22 cellular contexts compared by ENCODE assay signal in the genomic region with DNA sequence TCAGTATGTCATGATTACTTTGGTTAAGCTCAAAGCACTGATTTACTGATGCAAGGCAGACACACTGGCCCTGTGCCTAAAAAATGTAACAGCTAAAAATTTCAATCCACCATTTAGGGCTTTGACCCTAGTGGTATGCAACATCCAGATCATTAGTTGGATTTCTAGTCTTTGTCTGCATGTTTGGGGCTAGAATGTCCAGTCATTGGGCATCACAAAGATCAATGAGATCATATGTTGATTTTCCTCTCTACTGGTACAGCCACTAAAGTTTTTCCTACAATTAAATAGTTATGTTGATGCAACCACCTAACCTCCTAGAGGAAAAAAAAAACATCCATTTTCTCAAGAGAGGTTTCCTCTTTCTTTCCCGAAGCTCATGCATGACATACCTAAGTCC. TPM values are rescaled to one million over a fixed set of nuclear protein-coding genes. Genes with fewer than 3 reads are reported as not detected.
DNase-seq lines count a peak whose midpoint lies in the region; ATAC-seq and TF ChIP-seq lines count a peak whose summit lies in the region.
"Had no signal": no experiment of that assay in that cellular context is flagged by ENCODE, and none has a peak within 500 bp of the region (broad histone marks: within the 10 kb centered on the region; RNA-seq: fewer than 3 reads in every experiment).

No MANE protein-coding gene starts in this region.

- POLR2A ChIA-PET in SK-N-SH (lab: Yijun Ruan, JAX), result no interaction called here

- no peak overlapping the region for H2AFZ ChIP-seq in SK-N-SH (ENCODE audit: low read depth)

- TF ChIP-seq CTCF in SK-N-SH (IDR thresholded peaks at IDR 0.05), result no peak

- H3K27ac ChIP-seq in SK-N-SH (ENCODE audit: low read depth in 2 of 2, low read length in 1 of 2), result no peak overlapping the region
- H3K27ac ChIP-seq: 22Rv1, RWPE1 had no signal

- intact Hi-C loops in sciatic nerve (cut with DNase I), result no loop called here

- 42% methylated on average over 1 of the region's 1 CpG for WGBS in SK-N-SH (ENCODE audit: low lambda C conversion rate)

- no peak for TF ChIP-seq EP300 in SK-N-SH (IDR thresholded peaks at IDR 0.05; ENCODE audit: borderline replicate concordance in 1 of 2, low read depth in 1 of 2, low read length in 1 of 2)

- H4K20me1 ChIP-seq in SK-N-SH (ENCODE audit: insufficient read depth), result no peaks in the 10 kb centered on the region

- DNase-seq in SK-N-SH (no peak), fibroblast of peridontal ligament (ENCODE audit: extremely low read depth) (peak; percentile 63), sciatic nerve (ENCODE audit: low spot score) (no peak), DMS79 treated with DMSO at 0.1 percent for 48 hours (lab: John Stamatoyannopoulos, UW) (no peak), NCI-H2029 (lab: John Stamatoyannopoulos, UW) (no peak), SHP77 (lab: John Stamatoyannopoulos, UW) (no peak), T1000 (lab: John Stamatoyannopoulos, UW) (no peak)
- DNase-seq: BE2C, Calu3, HCEC 1CT, KG1, MG63, NCI-H1105 treated with DMSO at 0.1 percent for 48 hours, NCI-H146, NCI-H1930, NCI-H2227 treated with DMSO at 0.1 percent for 48 hours, NCI-H526 treated with DMSO at 0.1 percent for 48 hours, SHP77 treated with DMSO at 0.1 percent for 48 hours had no signal

- no peaks in the 10 kb centered on the region for H3K9me2 ChIP-seq in SK-N-SH

- no peaks in the 10 kb centered on the region for H3K79me2 ChIP-seq in SK-N-SH (ENCODE audit: insufficient read depth)

- H3K27me3 ChIP-seq in SK-N-SH (ENCODE audit: insufficient read depth), result no peaks in the 10 kb centered on the region; the same call in 1 of the 2 replicates
- H3K27me3 ChIP-seq: BE2C, MG63 had no signal

- no peak overlapping the region for H3K9ac ChIP-seq in SK-N-SH

- H3K36me3 ChIP-seq in SK-N-SH (replicated peaks in 1 of 2; ENCODE audit: control insufficient read depth in 1 of 2, insufficient read depth in 2 of 2, low read length in 1 of 2), result no peaks in the 10 kb centered on the region
- H3K36me3 ChIP-seq: BE2C, MG63 had no signal

- no peak for TF ChIP-seq RAD21 in SK-N-SH (IDR thresholded peaks at IDR 0.05; ENCODE audit: low read length)

- ATAC-seq in SK-N-SH treated with all-trans-retinoic acid at 6 μM for 48 hours, result no peak
- peak; percentile 51 for ATAC-seq in sciatic nerve
- ATAC-seq: Panc1 had no signal

- no peak overlapping the region for H3K4me3 ChIP-seq in SK-N-SH (ENCODE audit: low read depth in 2 of 2, low read length in 1 of 2)
- H3K4me3 ChIP-seq: MG63 had no signal

- CTCF ChIA-PET in SK-N-SH (lab: Yijun Ruan, JAX), result interaction anchor here (1.0 to 2.1 kb wide), 3 partner anchors 16 to 720 kb away, joined by 4 to 7 read pairs (median 5); no protein-coding TSS in a partner anchor

- no peak overlapping the region for H3K4me2 ChIP-seq in SK-N-SH

- no peaks in the 10 kb centered on the region for H3K4me1 ChIP-seq in SK-N-SH (ENCODE audit: control insufficient read depth in 1 of 2, insufficient read depth in 2 of 2, low read depth in 1 of 2, low read length in 1 of 2)
- H3K4me1 ChIP-seq: BE2C had no signal

- H3K9me3 ChIP-seq in SK-N-SH, result no peaks in the 10 kb centered on the region
- H3K9me3 ChIP-seq: BE2C, MG63 had no signal

- no peaks in the 10 kb centered on the region for H3F3A ChIP-seq in SK-N-SH (replicated peaks; ENCODE audit: insufficient read depth)

TF ChIP-seq in SK-N-SH treated with all-trans-retinoic acid at 6 μM for 48 hours, 23 proteins besides CTCF, POLR2A, EP300 and RAD21:
- TF ChIP-seq BACH2 (CRISPR knock-in tag; IDR thresholded peaks at IDR 0.05; ENCODE audit: borderline replicate concordance), result no peak
- TF ChIP-seq ZNF565 (CRISPR knock-in tag; conservative IDR thresholded peaks at IDR 0.05; ENCODE audit: low read depth), result no peak
- TF ChIP-seq TOX (CRISPR knock-in tag; IDR thresholded peaks at IDR 0.05; ENCODE audit: borderline replicate concordance), result no peak
- 0 out of 2 replicates have a peak, but pooled peaks have one; percentile 35 for TF ChIP-seq ISL1 (CRISPR knock-in tag; IDR thresholded peaks at IDR 0.05)
- TF ChIP-seq ZFP30 (CRISPR knock-in tag; IDR thresholded peaks at IDR 0.05), result no peak
- no peak for TF ChIP-seq PPARA (CRISPR knock-in tag; IDR thresholded peaks at IDR 0.05; ENCODE audit: borderline replicate concordance)

TF ChIP-seq in SK-N-SH, 30 proteins besides CTCF, POLR2A, EP300 and RAD21:
- TF ChIP-seq IRF3 (IDR thresholded peaks at IDR 0.05; ENCODE audit: low read depth, low read length) (no peak), FOXJ3 (CRISPR knock-in tag; IDR thresholded peaks at IDR 0.05) (no peak), CHD2 (IDR thresholded peaks at IDR 0.05; ENCODE audit: low read length, partially characterized antibody) (no peak), NFIC (IDR thresholded peaks at IDR 0.05; ENCODE audit: borderline replicate concordance) (no peak), MEF2A (IDR thresholded peaks at IDR 0.05; ENCODE audit: borderline replicate concordance, low read depth) (no peak)
- TF ChIP-seq, protein P1, sequence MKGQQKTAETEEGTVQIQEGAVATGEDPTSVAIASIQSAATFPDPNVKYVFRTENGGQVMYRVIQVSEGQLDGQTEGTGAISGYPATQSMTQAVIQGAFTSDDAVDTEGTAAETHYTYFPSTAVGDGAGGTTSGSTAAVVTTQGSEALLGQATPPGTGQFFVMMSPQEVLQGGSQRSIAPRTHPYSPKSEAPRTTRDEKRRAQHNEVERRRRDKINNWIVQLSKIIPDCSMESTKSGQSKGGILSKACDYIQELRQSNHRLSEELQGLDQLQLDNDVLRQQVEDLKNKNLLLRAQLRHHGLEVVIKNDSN (IDR thresholded peaks at IDR 0.05; ENCODE audit: borderline replicate concordance, low read depth), result no peak
TF ChIP-seq in SK-N-SH: peak in this region for 0.

RNA-seq across cellular contexts. Expression of gene REV1, which starts 53.4 kb away (rescaled TPM):
- 15.9 and 24.2 TPM in 2 replicates for polyA plus RNA-seq in SK-N-SH (2012; rRNA removed)
- 13.4 and 14.3 TPM in 2 replicates for polyA plus RNA-seq in SK-N-SH (2012; cell fraction: cytosol; rRNA removed)
- polyA plus RNA-seq in SK-N-SH (2012; cell fraction: nucleus; rRNA removed), result 41.8 and 93.2 TPM in 2 replicates
- 75.2 TPM for total RNA-seq in sciatic nerve
